Comparison of ENCODE assay signal across 8 cellular contexts in genomic region chr20:3889489-3890409, GRCh38. TPM values are rescaled to one million over a fixed set of nuclear protein-coding genes. Genes with fewer than 3 reads are reported as not detected.
DNase-seq lines count a peak whose midpoint lies in the region; ATAC-seq, FAIRE-seq and TF ChIP-seq lines count a peak whose summit lies in the region.

No MANE protein-coding gene starts in this region.

- BruUV-seq in K562 (replicated peaks; lab: Mats Ljungman, UMichigan), result no TSS peak

- DNase-seq in activated T-cell treated with anti-CD3 and anti-CD28 coated beads for 24 hours (ENCODE audit: low read depth) (peak; percentile 23), activated T-cell treated with anti-CD3 and anti-CD28 coated beads for 4 hours (no peak), SK-MEL-5 (ENCODE audit: low read depth, low spot score) (peak; percentile 30), K562 (ENCODE audit: extremely low read depth in 1 of 4, low spot score in 3 of 4) (peak; percentile 65 to 74 (median 70)), keratinocyte (ENCODE audit: low read depth, low spot score) (no peak)
- peak; percentile 69 for DNase-seq in stimulated activated CD4-positive, alpha-beta T cell treated with anti-CD3 and anti-CD28 coated beads, Interleukin-15, amount 100 ng/mL, for 24 hours

- H2AFZ ChIP-seq in K562 (ENCODE audit: low read depth, low read length), result peak overlapping the region; percentile 62; the same call in 1 of the 2 replicates
- H2AFZ ChIP-seq in keratinocyte (ENCODE audit: control insufficient read depth, low read length), result peak overlapping the region; percentile 56

- WGBS in K562 (ENCODE audit: insufficient coverage, low coverage, missing lambda C conversion rate), result 0% methylated on average over 31 of the region's 68 CpGs

- peak; percentile 15 for ATAC-seq in HG03103 (IDR thresholded peaks at IDR 0.05; ENCODE audit: low read depth, unreplicated experiment)
- peak; percentile 63 for ATAC-seq in K562
- no peak for ATAC-seq in GM18517 (IDR thresholded peaks at IDR 0.05; ENCODE audit: unreplicated experiment)

- H3K27ac ChIP-seq in K562 (ENCODE audit: extremely low read depth, low read depth, low read length) (peak overlapping the region; percentile 94), keratinocyte (ENCODE audit: control insufficient read depth, insufficient read depth, low read length) (peak overlapping the region; percentile 83)

- no peak for TF ChIP-seq POLR2A in K562 (conservative IDR thresholded peaks at IDR 0.05)

- POLR2A ChIA-PET in K562 (lab: Yijun Ruan, JAX), result interaction anchor here (0.7 to 1.3 kb wide), 5 partner anchors 8 to 150 kb away, joined by 3 to 4 read pairs (median 4); no protein-coding TSS in a partner anchor

- peaks cover 9 to 11% of the 10 kb centered on the region in 2 experiments; a peak in 4 of 5 replicates for H3K4me1 ChIP-seq in K562 (replicated peaks in 1 of 2; ENCODE audit: control insufficient read depth in 2 of 2, insufficient read depth in 2 of 2, low read length in 2 of 2)
- H3K4me1 ChIP-seq in keratinocyte (ENCODE audit: control insufficient read depth, extremely low read depth, insufficient read depth, low read length), result peaks cover 41% of the 10 kb centered on the region

- TF ChIP-seq CTCF in K562 (IDR thresholded peaks at IDR 0.05 in 2 of 3, conservative IDR thresholded peaks at IDR 0.05 in 1 of 3; ENCODE audit: insufficient read depth in 2 of 3, low read depth in 1 of 3, low read length in 3 of 3) (no peak), keratinocyte (optimal IDR thresholded peaks at IDR 0.05 in 1 of 3, IDR thresholded peaks at IDR 0.05 in 1 of 3, conservative IDR thresholded peaks at IDR 0.05 in 1 of 3; ENCODE audit: extremely low read depth in 1 of 3, insufficient read depth in 2 of 3, low read length in 3 of 3) (no peak)

- FAIRE-seq in K562 (lab: Jason Lieb, UNC), result peak; percentile 19
- FAIRE-seq in keratinocyte (lab: Jason Lieb, UNC), result no peak

- H3K79me2 ChIP-seq in K562 (ENCODE audit: control insufficient read depth, insufficient read depth, low read length), result peaks cover 73% of the 10 kb centered on the region
- peaks cover 73% of the 10 kb centered on the region for H3K79me2 ChIP-seq in keratinocyte (ENCODE audit: control insufficient read depth, insufficient read depth, low read length)

- CTCF ChIA-PET in K562 (lab: Yijun Ruan, JAX; ENCODE audit: low intra/inter-chr PET ratio), result interaction anchor here (0.5 to 0.7 kb wide), 2 partner anchors 15 to 17 kb away, joined by 3 read pairs; no protein-coding TSS in a partner anchor

- H3K9ac ChIP-seq in K562 (ENCODE audit: insufficient read depth in 1 of 2, low read depth in 2 of 2, low read length in 2 of 2) (peak overlapping the region; percentile 96), keratinocyte (ENCODE audit: control insufficient read depth, extremely low read depth, insufficient read depth, low read length) (peak overlapping the region; percentile 89)

- no peaks in the 10 kb centered on the region for H3K27me3 ChIP-seq in K562 (ENCODE audit: control insufficient read depth in 2 of 2, insufficient read depth in 2 of 2, low read length in 2 of 2)
- H3K27me3 ChIP-seq in keratinocyte (ENCODE audit: control insufficient read depth, extremely low read depth, insufficient read depth, low read length), result no peaks in the 10 kb centered on the region

- no peaks in the 10 kb centered on the region for H3K9me1 ChIP-seq in K562 (ENCODE audit: control insufficient read depth, insufficient read depth, low read length)
- no peaks in the 10 kb centered on the region for H3K9me1 ChIP-seq in keratinocyte (ENCODE audit: control insufficient read depth, extremely low read depth, insufficient read depth, low read length)

- H3K36me3 ChIP-seq in K562 (ENCODE audit: control insufficient read depth, insufficient read depth, low read length) (peaks cover 34% of the 10 kb centered on the region), keratinocyte (ENCODE audit: control insufficient read depth in 2 of 2, extremely low read depth in 1 of 2, insufficient read depth in 2 of 2, low read length in 2 of 2) (peaks cover 0 to 10% of the 10 kb centered on the region in 2 experiments)

- no peak for TF ChIP-seq RAD21 in K562 (CRISPR knock-in tag; conservative IDR thresholded peaks at IDR 0.05 in 1 of 2, IDR thresholded peaks at IDR 0.05 in 1 of 2)

- TF ChIP-seq EP300 in K562 (IDR thresholded peaks at IDR 0.05; ENCODE audit: low read length), result no peak

- H3K9me3 ChIP-seq in K562 (replicated peaks; ENCODE audit: control insufficient read depth, insufficient read depth, low read depth, low read length) (no peaks in the 10 kb centered on the region), keratinocyte (ENCODE audit: control insufficient read depth, low read depth, low read length) (no peaks in the 10 kb centered on the region)

- in situ Hi-C loops in SK-MEL-5 (cut with HindIII; ENCODE audit: low pct_unique_long_range_greater_than_20kb, low sequenced_read_pairs), result no loop called here
- in situ Hi-C loops in K562 (cut with MboI), result no loop called here

- H3K4me3 ChIP-seq in K562 (peak overlapping the region; percentile 95), keratinocyte (ENCODE audit: control insufficient read depth in 2 of 3, extremely low read depth in 1 of 3, insufficient read depth in 2 of 3, low read depth in 1 of 3, low read length in 3 of 3) (peak overlapping the region; percentile 70 to 91 (median 90))

- dilution Hi-C loops in keratinocyte (cut with MboI; ENCODE audit: extremely low pct_ligation_motif_present, low sequenced_read_pairs), result no loop called here

- intact Hi-C loops in K562 (cut with micrococcal nuclease), result loop anchor here (2.0 to 5.0 kb wide), 3 partner anchors 123 to 203 kb away; no protein-coding TSS in a partner anchor

- H4K20me1 ChIP-seq in K562 (replicated peaks; ENCODE audit: control insufficient read depth, insufficient read depth, low read length) (peaks cover 28% of the 10 kb centered on the region), keratinocyte (ENCODE audit: control insufficient read depth, extremely low read depth, insufficient read depth, low read length) (peaks cover 38% of the 10 kb centered on the region)

- H3K4me2 ChIP-seq in K562 (ENCODE audit: insufficient read depth, low read length), result peak overlapping the region; percentile 98
- H3K4me2 ChIP-seq in keratinocyte (ENCODE audit: control insufficient read depth, extremely low read depth, insufficient read depth, low read depth, low read length), result peak overlapping the region; percentile 82

RNA-seq across cellular contexts. Expression of gene PANK2, which starts 0.6 kb away (rescaled TPM):
- total RNA-seq in SK-MEL-5 (2014; rRNA removed; shearing (Covaris generic)), result 62.8 and 63.7 TPM in 2 replicates
- 41.0 and 53.1 TPM in 2 replicates for polyA plus RNA-seq in SK-MEL-5 (2015; cell fraction: cytosol; rRNA removed)
- polyA plus RNA-seq in SK-MEL-5 (2015; cell fraction: nucleus; rRNA removed), result 50.3 and 52.0 TPM in 2 replicates
- total RNA-seq in K562 (2011; cell fraction: chromatin; rRNA removed; ENCODE audit: low replicate concordance), result 46.6 and 73.9 TPM in 2 replicates
- 27.2 and 30.0 TPM in 2 replicates for total RNA-seq in K562 (2011; cell fraction: nucleolus; rRNA removed)
- total RNA-seq in K562 (2011; cell fraction: nucleoplasm; rRNA removed), result 35.8 and 46.8 TPM in 2 replicates
- total RNA-seq in K562 (2014; rRNA removed) (28.0 and 31.3 TPM in 2 replicates), K562 (2014; rRNA removed; fragmentation: Illumina TruSeq; extraction: Trizol) (43.5 and 50.4 TPM in 2 replicates), K562 (2015; rRNA removed; fragmentation: Illumina TruSeq; extraction: Trizol) (31.6 and 36.1 TPM in 2 replicates), K562 (2021) (29.2 and 34.2 TPM in 2 replicates)
- polyA plus RNA-seq in K562 (2011; rRNA removed) (39.0 and 39.3 TPM in 2 replicates), K562 (2014; fragmentation: Illumina TruSeq; extraction: Trizol) (28.5 and 31.4 TPM in 2 replicates), K562 (2014; fragmentation: Nextera tagmentation; extraction: Ambion mirVana) (10 to 100 TPM; 14.9 to 16.3 TPM), K562 (2014; rRNA removed) (25.3 and 29.4 TPM in 2 replicates), keratinocyte (17.9 to 23.6 TPM (median 22.5 TPM) in 3 replicates)
- polyA plus RNA-seq in K562 (2011; cell fraction: cytosol; rRNA removed), result 7.9 and 27.3 TPM in 2 replicates
- 15.7 and 35.1 TPM in 2 replicates for polyA plus RNA-seq in K562 (2011; cell fraction: nucleus; rRNA removed)
- 22.7 and 40.6 TPM in 2 replicates for polyA plus RNA-seq in K562 (2012)
- 49.1 and 76.6 TPM in 2 replicates for polyA minus RNA-seq in K562 (2011; rRNA and poly(A)+ RNA removed)
- 11.5 and 22.7 TPM in 2 replicates for polyA minus RNA-seq in K562 (2011; cell fraction: cytosol; rRNA and poly(A)+ RNA removed)
- 20.1 and 42.4 TPM in 2 replicates for polyA minus RNA-seq in K562 (2011; cell fraction: nucleus; rRNA and poly(A)+ RNA removed)
- polyA plus RNA-seq in keratinocyte (2011; ENCODE audit: low read depth), result 28.7 TPM
- 19.9 and 27.6 TPM in 2 replicates for polyA plus RNA-seq in keratinocyte (2011; cell fraction: cytosol; rRNA removed)
- 39.0 and 40.5 TPM in 2 replicates for polyA plus RNA-seq in keratinocyte (2011; cell fraction: nucleus; rRNA removed)
- 25.1 and 25.4 TPM in 2 replicates for polyA plus RNA-seq in keratinocyte (2012; ENCODE audit: low replicate concordance)
- 5.8 to 34.4 TPM (median 19.9 TPM) in 3 replicates for polyA minus RNA-seq in keratinocyte
- 13.6 TPM for polyA minus RNA-seq in keratinocyte (2011; cell fraction: cytosol; rRNA and poly(A)+ RNA removed)
- 8.5 and 17.2 TPM in 2 replicates for polyA minus RNA-seq in keratinocyte (2011; cell fraction: nucleus; rRNA and poly(A)+ RNA removed)

RNA-seq across cellular contexts. Expression of gene MAVS, which starts 43.1 kb away (rescaled TPM):
- total RNA-seq in SK-MEL-5 (2014; rRNA removed; shearing (Covaris generic)), result 23.9 and 27.0 TPM in 2 replicates
- 31.1 and 38.2 TPM in 2 replicates for polyA plus RNA-seq in SK-MEL-5 (2015; cell fraction: cytosol; rRNA removed)
- polyA plus RNA-seq in SK-MEL-5 (2015; cell fraction: nucleus; rRNA removed), result 40.3 and 41.9 TPM in 2 replicates
- total RNA-seq in K562 (2011; cell fraction: chromatin; rRNA removed; ENCODE audit: low replicate concordance), result 23.5 and 38.9 TPM in 2 replicates
- 20.9 and 22.8 TPM in 2 replicates for total RNA-seq in K562 (2011; cell fraction: nucleolus; rRNA removed)
- total RNA-seq in K562 (2011; cell fraction: nucleoplasm; rRNA removed), result 25.7 and 37.2 TPM in 2 replicates
- total RNA-seq in K562 (2014; rRNA removed) (9.4 and 14.0 TPM in 2 replicates), K562 (2014; rRNA removed; fragmentation: Illumina TruSeq; extraction: Trizol) (9.0 and 9.5 TPM in 2 replicates), K562 (2015; rRNA removed; fragmentation: Illumina TruSeq; extraction: Trizol) (11.9 and 12.3 TPM in 2 replicates), K562 (2021) (19.2 and 22.0 TPM in 2 replicates)
- polyA plus RNA-seq in K562 (2011; rRNA removed) (11.3 and 17.5 TPM in 2 replicates), K562 (2014; fragmentation: Illumina TruSeq; extraction: Trizol) (14.3 and 14.5 TPM in 2 replicates), K562 (2014; fragmentation: Nextera tagmentation; extraction: Ambion mirVana) (1 to 10 TPM; 1.6 to 1.8 TPM), K562 (2014; rRNA removed) (12.2 and 13.0 TPM in 2 replicates), keratinocyte (15.1 to 17.2 TPM (median 17.1 TPM) in 3 replicates)
- 10.9 and 13.6 TPM in 2 replicates for polyA plus RNA-seq in K562 (2011; cell fraction: cytosol; rRNA removed)
- 21.7 and 22.6 TPM in 2 replicates for polyA plus RNA-seq in K562 (2011; cell fraction: nucleus; rRNA removed)
- polyA plus RNA-seq in K562 (2012), result 12.3 and 15.3 TPM in 2 replicates
- polyA minus RNA-seq in K562 (2011; rRNA and poly(A)+ RNA removed), result 18.5 and 20.4 TPM in 2 replicates
- polyA minus RNA-seq in K562 (2011; cell fraction: cytosol; rRNA and poly(A)+ RNA removed), result 13.2 and 15.6 TPM in 2 replicates
- 6.6 and 11.2 TPM in 2 replicates for polyA minus RNA-seq in K562 (2011; cell fraction: nucleus; rRNA and poly(A)+ RNA removed)
- 3.3 TPM for polyA plus RNA-seq in keratinocyte (2011; ENCODE audit: low read depth)
- polyA plus RNA-seq in keratinocyte (2011; cell fraction: cytosol; rRNA removed), result 14.2 and 15.5 TPM in 2 replicates
- polyA plus RNA-seq in keratinocyte (2011; cell fraction: nucleus; rRNA removed), result 36.0 and 44.7 TPM in 2 replicates
- 10.8 and 20.9 TPM in 2 replicates for polyA plus RNA-seq in keratinocyte (2012; ENCODE audit: low replicate concordance)
- 33.8 to 60.2 TPM (median 36.5 TPM) in 3 replicates for polyA minus RNA-seq in keratinocyte
- 26.3 TPM for polyA minus RNA-seq in keratinocyte (2011; cell fraction: cytosol; rRNA and poly(A)+ RNA removed)
- 21.2 and 32.6 TPM in 2 replicates for polyA minus RNA-seq in keratinocyte (2011; cell fraction: nucleus; rRNA and poly(A)+ RNA removed)

Comparison
In these comparisons a context has a peak if more than half of its experiments do, and no peak if none do; other contexts are left out.
1. DNase-seq: peak in activated T-cell treated with anti-CD3 and anti-CD28 coated beads for 24 hours (single experiment), SK-MEL-5 (single experiment), K562 (4 of 4) and stimulated activated CD4-positive, alpha-beta T cell treated with anti-CD3 and anti-CD28 coated beads, Interleukin-15, amount 100 ng/mL, for 24 hours (single experiment); none in activated T-cell treated with anti-CD3 and anti-CD28 coated beads for 4 hours (single experiment) and keratinocyte (single experiment).